Comparison of ENCODE assay signal across 1 cellular context in the genomic region with DNA sequence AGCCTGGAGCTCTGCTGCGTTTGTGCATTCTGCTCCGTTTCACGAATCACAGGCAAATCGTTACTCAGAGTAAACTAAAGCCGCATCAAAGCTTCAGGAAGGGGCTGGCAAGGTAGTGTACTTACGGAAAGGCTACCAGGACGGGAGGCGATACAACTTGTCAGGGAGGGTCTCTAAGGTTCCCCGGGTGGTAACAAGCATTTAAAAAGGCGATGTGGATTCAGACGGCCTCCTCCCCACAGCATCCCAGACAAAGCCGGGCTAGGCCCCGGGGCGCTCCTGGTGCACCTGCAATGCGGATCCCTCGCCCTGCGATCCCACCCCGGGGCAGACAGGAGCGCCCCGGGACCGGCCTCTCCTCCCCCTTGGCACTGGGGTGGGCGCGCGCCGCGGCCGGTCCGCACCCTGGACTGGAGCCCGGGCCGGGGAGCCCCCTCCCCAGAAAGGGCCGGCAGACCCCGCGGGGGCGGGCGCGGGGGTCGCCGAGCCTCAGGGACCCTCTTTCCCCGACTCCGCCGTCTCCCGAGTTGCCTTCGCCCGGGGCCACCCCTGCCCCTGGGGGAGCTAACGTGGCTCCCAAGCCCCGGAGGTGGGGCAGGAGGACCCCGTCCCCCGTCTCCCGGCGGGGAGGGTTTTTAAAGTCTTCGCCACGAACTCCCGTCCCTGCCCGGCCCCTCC.
A peak's percentile ranks its signal among the peaks of the same experiment; 100 is the strongest.
TF ChIP-seq lines count a peak whose summit lies in the region.

No MANE protein-coding gene starts in this region.

TF ChIP-seq in H1, 55 proteins besides CTCF, POLR2A, EP300 and RAD21 (continued from another document):
- TF ChIP-seq TEAD4 (IDR thresholded peaks at IDR 0.05; ENCODE audit: low read depth, low read length) = peak; percentile 31; the same call in 1 of the 2 replicates
- TF ChIP-seq NANOG (IDR thresholded peaks at IDR 0.05; ENCODE audit: insufficient read depth, low read depth, low read length, poor library complexity, severe bottlenecking) = peak; percentile 72
- no peak for TF ChIP-seq SRF (IDR thresholded peaks at IDR 0.05; ENCODE audit: low read depth, low read length)
- TF ChIP-seq KDM5A (IDR thresholded peaks at IDR 0.05; ENCODE audit: low read length) = no peak
- TF ChIP-seq RBBP5 (IDR thresholded peaks at IDR 0.05; ENCODE audit: borderline replicate concordance, low read depth, low read length) = no peak
- TF ChIP-seq GABPA (IDR thresholded peaks at IDR 0.05; ENCODE audit: borderline replicate concordance, insufficient read depth, low read length) = no peak
- TF ChIP-seq SP1 (IDR thresholded peaks at IDR 0.05; ENCODE audit: low read depth, low read length) = peak; percentile 78; the same call in 1 of the 2 replicates
- TF ChIP-seq PHF8 (conservative IDR thresholded peaks at IDR 0.05; ENCODE audit: low read depth, low read length) = 0 out of 2 replicates have a peak, but pooled peaks have one; percentile 18
- TF ChIP-seq, protein P1, sequence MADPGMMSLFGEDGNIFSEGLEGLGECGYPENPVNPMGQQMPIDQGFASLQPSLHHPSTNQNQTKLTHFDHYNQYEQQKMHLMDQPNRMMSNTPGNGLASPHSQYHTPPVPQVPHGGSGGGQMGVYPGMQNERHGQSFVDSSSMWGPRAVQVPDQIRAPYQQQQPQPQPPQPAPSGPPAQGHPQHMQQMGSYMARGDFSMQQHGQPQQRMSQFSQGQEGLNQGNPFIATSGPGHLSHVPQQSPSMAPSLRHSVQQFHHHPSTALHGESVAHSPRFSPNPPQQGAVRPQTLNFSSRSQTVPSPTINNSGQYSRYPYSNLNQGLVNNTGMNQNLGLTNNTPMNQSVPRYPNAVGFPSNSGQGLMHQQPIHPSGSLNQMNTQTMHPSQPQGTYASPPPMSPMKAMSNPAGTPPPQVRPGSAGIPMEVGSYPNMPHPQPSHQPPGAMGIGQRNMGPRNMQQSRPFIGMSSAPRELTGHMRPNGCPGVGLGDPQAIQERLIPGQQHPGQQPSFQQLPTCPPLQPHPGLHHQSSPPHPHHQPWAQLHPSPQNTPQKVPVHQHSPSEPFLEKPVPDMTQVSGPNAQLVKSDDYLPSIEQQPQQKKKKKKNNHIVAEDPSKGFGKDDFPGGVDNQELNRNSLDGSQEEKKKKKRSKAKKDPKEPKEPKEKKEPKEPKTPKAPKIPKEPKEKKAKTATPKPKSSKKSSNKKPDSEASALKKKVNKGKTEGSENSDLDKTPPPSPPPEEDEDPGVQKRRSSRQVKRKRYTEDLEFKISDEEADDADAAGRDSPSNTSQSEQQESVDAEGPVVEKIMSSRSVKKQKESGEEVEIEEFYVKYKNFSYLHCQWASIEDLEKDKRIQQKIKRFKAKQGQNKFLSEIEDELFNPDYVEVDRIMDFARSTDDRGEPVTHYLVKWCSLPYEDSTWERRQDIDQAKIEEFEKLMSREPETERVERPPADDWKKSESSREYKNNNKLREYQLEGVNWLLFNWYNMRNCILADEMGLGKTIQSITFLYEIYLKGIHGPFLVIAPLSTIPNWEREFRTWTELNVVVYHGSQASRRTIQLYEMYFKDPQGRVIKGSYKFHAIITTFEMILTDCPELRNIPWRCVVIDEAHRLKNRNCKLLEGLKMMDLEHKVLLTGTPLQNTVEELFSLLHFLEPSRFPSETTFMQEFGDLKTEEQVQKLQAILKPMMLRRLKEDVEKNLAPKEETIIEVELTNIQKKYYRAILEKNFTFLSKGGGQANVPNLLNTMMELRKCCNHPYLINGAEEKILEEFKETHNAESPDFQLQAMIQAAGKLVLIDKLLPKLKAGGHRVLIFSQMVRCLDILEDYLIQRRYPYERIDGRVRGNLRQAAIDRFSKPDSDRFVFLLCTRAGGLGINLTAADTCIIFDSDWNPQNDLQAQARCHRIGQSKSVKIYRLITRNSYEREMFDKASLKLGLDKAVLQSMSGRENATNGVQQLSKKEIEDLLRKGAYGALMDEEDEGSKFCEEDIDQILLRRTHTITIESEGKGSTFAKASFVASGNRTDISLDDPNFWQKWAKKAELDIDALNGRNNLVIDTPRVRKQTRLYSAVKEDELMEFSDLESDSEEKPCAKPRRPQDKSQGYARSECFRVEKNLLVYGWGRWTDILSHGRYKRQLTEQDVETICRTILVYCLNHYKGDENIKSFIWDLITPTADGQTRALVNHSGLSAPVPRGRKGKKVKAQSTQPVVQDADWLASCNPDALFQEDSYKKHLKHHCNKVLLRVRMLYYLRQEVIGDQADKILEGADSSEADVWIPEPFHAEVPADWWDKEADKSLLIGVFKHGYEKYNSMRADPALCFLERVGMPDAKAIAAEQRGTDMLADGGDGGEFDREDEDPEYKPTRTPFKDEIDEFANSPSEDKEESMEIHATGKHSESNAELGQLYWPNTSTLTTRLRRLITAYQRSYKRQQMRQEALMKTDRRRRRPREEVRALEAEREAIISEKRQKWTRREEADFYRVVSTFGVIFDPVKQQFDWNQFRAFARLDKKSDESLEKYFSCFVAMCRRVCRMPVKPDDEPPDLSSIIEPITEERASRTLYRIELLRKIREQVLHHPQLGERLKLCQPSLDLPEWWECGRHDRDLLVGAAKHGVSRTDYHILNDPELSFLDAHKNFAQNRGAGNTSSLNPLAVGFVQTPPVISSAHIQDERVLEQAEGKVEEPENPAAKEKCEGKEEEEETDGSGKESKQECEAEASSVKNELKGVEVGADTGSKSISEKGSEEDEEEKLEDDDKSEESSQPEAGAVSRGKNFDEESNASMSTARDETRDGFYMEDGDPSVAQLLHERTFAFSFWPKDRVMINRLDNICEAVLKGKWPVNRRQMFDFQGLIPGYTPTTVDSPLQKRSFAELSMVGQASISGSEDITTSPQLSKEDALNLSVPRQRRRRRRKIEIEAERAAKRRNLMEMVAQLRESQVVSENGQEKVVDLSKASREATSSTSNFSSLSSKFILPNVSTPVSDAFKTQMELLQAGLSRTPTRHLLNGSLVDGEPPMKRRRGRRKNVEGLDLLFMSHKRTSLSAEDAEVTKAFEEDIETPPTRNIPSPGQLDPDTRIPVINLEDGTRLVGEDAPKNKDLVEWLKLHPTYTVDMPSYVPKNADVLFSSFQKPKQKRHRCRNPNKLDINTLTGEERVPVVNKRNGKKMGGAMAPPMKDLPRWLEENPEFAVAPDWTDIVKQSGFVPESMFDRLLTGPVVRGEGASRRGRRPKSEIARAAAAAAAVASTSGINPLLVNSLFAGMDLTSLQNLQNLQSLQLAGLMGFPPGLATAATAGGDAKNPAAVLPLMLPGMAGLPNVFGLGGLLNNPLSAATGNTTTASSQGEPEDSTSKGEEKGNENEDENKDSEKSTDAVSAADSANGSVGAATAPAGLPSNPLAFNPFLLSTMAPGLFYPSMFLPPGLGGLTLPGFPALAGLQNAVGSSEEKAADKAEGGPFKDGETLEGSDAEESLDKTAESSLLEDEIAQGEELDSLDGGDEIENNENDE (IDR thresholded peaks at IDR 0.05; ENCODE audit: insufficient replicate concordance, low read length) = no peak
- TF ChIP-seq, protein P2, sequence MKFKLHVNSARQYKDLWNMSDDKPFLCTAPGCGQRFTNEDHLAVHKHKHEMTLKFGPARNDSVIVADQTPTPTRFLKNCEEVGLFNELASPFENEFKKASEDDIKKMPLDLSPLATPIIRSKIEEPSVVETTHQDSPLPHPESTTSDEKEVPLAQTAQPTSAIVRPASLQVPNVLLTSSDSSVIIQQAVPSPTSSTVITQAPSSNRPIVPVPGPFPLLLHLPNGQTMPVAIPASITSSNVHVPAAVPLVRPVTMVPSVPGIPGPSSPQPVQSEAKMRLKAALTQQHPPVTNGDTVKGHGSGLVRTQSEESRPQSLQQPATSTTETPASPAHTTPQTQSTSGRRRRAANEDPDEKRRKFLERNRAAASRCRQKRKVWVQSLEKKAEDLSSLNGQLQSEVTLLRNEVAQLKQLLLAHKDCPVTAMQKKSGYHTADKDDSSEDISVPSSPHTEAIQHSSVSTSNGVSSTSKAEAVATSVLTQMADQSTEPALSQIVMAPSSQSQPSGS (IDR thresholded peaks at IDR 0.05; ENCODE audit: low read length) = 0 out of 2 replicates have a peak, but pooled peaks have one; percentile 71
- TF ChIP-seq CHD2 (IDR thresholded peaks at IDR 0.05; ENCODE audit: low read length) = no peak
- peak; percentile 67 for TF ChIP-seq RNF2 (IDR thresholded peaks at IDR 0.05; ENCODE audit: borderline replicate concordance, low read depth, low read length, missing control alignments, poor library complexity, severe bottlenecking)
- 0 out of 2 replicates have a peak, but pooled peaks have one; percentile 21 for TF ChIP-seq CREB1 (IDR thresholded peaks at IDR 0.05)
- TF ChIP-seq, protein P3, sequence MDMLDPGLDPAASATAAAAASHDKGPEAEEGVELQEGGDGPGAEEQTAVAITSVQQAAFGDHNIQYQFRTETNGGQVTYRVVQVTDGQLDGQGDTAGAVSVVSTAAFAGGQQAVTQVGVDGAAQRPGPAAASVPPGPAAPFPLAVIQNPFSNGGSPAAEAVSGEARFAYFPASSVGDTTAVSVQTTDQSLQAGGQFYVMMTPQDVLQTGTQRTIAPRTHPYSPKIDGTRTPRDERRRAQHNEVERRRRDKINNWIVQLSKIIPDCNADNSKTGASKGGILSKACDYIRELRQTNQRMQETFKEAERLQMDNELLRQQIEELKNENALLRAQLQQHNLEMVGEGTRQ (IDR thresholded peaks at IDR 0.05; ENCODE audit: low read length) = no peak
- no peak for TF ChIP-seq CBX8 (IDR thresholded peaks at IDR 0.05; ENCODE audit: borderline replicate concordance, low read depth, low read length)
- TF ChIP-seq JUN (IDR thresholded peaks at IDR 0.05; ENCODE audit: low read depth, low read length) = no peak
- TF ChIP-seq CHD1 (IDR thresholded peaks at IDR 0.05; ENCODE audit: low read depth, low read length) = no peak
- no peak for TF ChIP-seq POU5F1 (IDR thresholded peaks at IDR 0.05; ENCODE audit: low read depth, low read length)
- TF ChIP-seq, protein P4, sequence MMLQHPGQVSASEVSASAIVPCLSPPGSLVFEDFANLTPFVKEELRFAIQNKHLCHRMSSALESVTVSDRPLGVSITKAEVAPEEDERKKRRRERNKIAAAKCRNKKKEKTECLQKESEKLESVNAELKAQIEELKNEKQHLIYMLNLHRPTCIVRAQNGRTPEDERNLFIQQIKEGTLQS (IDR thresholded peaks at IDR 0.05; ENCODE audit: insufficient read depth, low read depth, low read length) = no peak
- peak; percentile 77 for TF ChIP-seq EGR1 (IDR thresholded peaks at IDR 0.05; ENCODE audit: borderline replicate concordance, low read depth, low read length)
- no peak for TF ChIP-seq SUZ12 (IDR thresholded peaks at IDR 0.05; ENCODE audit: low read length)
- peak in 1 of 2 experiments; percentile 87; a peak in 2 of 4 replicates for TF ChIP-seq HDAC2 (IDR thresholded peaks at IDR 0.05; ENCODE audit: borderline replicate concordance in 1 of 2, low read depth in 2 of 2, low read length in 2 of 2)
- TF ChIP-seq SIN3A (conservative IDR thresholded peaks at IDR 0.05 in 1 of 2, IDR thresholded peaks at IDR 0.05 in 1 of 2; ENCODE audit: low read depth in 1 of 2, low read length in 2 of 2) = 0 out of 4 replicates have a peak, but pooled peaks of 1 of the 2 experiments have one; percentile 71
- TF ChIP-seq, protein P5, sequence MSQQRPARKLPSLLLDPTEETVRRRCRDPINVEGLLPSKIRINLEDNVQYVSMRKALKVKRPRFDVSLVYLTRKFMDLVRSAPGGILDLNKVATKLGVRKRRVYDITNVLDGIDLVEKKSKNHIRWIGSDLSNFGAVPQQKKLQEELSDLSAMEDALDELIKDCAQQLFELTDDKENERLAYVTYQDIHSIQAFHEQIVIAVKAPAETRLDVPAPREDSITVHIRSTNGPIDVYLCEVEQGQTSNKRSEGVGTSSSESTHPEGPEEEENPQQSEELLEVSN (IDR thresholded peaks at IDR 0.05) = no peak
- TF ChIP-seq SIRT6 (IDR thresholded peaks at IDR 0.05; ENCODE audit: low read length) = no peak
- TF ChIP-seq TBP (IDR thresholded peaks at IDR 0.05; ENCODE audit: low read depth, low read length) = no peak
- no peak for TF ChIP-seq MAFK (IDR thresholded peaks at IDR 0.05; ENCODE audit: low read depth, low read length)
- no peak for TF ChIP-seq FOSL1 (IDR thresholded peaks at IDR 0.05; ENCODE audit: insufficient read depth, low read depth, low read length)
- no peak for TF ChIP-seq SP4 (IDR thresholded peaks at IDR 0.05; ENCODE audit: low read length)
- no peak for TF ChIP-seq ASH2L (IDR thresholded peaks at IDR 0.05; ENCODE audit: low read length)
- TF ChIP-seq CTBP2 (IDR thresholded peaks at IDR 0.05; ENCODE audit: borderline replicate concordance, insufficient read depth, insufficient read length, low read length) = peak; percentile 96
- TF ChIP-seq CBX5 (IDR thresholded peaks at IDR 0.05; ENCODE audit: low read depth, low read length) = no peak
- TF ChIP-seq SAP30 (IDR thresholded peaks at IDR 0.05; ENCODE audit: insufficient read depth, insufficient replicate concordance, low read length) = no peak
- TF ChIP-seq ZNF274 (IDR thresholded peaks at IDR 0.05; ENCODE audit: borderline replicate concordance, extremely low read depth, low read length) = peak; percentile 54
- no peak for TF ChIP-seq GTF2F1 (IDR thresholded peaks at IDR 0.05; ENCODE audit: borderline replicate concordance, low read depth, low read length)
- peak; percentile 50; the same call in 1 of the 2 replicates for TF ChIP-seq YY1 (IDR thresholded peaks at IDR 0.05; ENCODE audit: low read depth, low read length)
- TF ChIP-seq, protein P6, sequence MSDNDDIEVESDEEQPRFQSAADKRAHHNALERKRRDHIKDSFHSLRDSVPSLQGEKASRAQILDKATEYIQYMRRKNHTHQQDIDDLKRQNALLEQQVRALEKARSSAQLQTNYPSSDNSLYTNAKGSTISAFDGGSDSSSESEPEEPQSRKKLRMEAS (IDR thresholded peaks at IDR 0.05) = 0 out of 2 replicates have a peak, but pooled peaks have one; percentile 13
- no peak for TF ChIP-seq SIX5 (IDR thresholded peaks at IDR 0.05; ENCODE audit: low read depth, low read length)
- TF ChIP-seq TAF7 (optimal IDR thresholded peaks at IDR 0.05; ENCODE audit: borderline replicate concordance, low read depth, low read length) = no peak
- no peak for TF ChIP-seq BACH1 (IDR thresholded peaks at IDR 0.05; ENCODE audit: low read length)
- TF ChIP-seq NRF1 (IDR thresholded peaks at IDR 0.05; ENCODE audit: low read depth, low read length) = no peak
- no peak for TF ChIP-seq RFX5 (IDR thresholded peaks at IDR 0.05; ENCODE audit: borderline replicate concordance, low read depth, low read length)
- no peak for TF ChIP-seq JUND (IDR thresholded peaks at IDR 0.05; ENCODE audit: low read length)
- peak in 1 of 2 experiments; percentile 65 for TF ChIP-seq BCL11A (IDR thresholded peaks at IDR 0.05; ENCODE audit: low read depth in 2 of 2, low read length in 2 of 2)
- peak; percentile 85 for TF ChIP-seq HDAC6 (IDR thresholded peaks at IDR 0.05; ENCODE audit: low read depth, low read length)
- peak; percentile 99 for TF ChIP-seq POLR2AphosphoS5 (IDR thresholded peaks at IDR 0.05; ENCODE audit: low read depth, low read length)
- TF ChIP-seq RXRA (IDR thresholded peaks at IDR 0.05; ENCODE audit: insufficient read depth, low read depth, low read length) = peak; percentile 91; the same call in 1 of the 2 replicates
- peak; percentile 59; the same call in 1 of the 2 replicates for TF ChIP-seq KDM1A (IDR thresholded peaks at IDR 0.05; ENCODE audit: borderline replicate concordance, low read length)
- peak; percentile 18 for TF ChIP-seq KDM4A (IDR thresholded peaks at IDR 0.05; ENCODE audit: low read depth, low read length, severe bottlenecking)
- TF ChIP-seq BRCA1 (IDR thresholded peaks at IDR 0.05; ENCODE audit: low read depth, low read length) = no peak
TF ChIP-seq in H1: peak in this region for 22.
